ENCODE assay signal across 8 cellular contexts in the genomic region with DNA sequence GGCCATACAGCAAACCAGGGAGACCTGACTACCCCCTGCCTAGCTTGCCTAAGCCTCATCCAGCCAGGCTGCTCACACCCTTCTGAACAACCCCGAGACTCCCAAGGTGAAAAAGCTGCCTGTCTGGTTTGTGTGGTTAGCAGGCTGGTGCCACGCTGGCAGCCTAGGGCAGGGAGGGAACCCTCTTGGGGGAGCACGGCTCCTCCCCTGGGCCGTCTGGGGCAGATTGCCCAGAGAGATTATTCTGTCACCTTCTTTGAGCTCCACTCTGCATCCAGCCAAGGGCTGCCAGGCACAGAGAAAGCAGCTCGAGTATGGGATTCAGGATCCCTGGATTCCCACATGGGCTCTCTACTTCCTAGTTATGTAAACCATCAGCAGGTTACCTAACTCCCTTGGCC. TPM values are rescaled to one million over a fixed set of nuclear protein-coding genes. Genes with fewer than 3 reads are reported as not detected.
DNase-seq lines count a peak whose midpoint lies in the region; TF ChIP-seq lines count a peak whose summit lies in the region.

No MANE protein-coding gene starts in this region.

- TF ChIP-seq CTCF in esophagus muscularis mucosa (IDR thresholded peaks at IDR 0.05): no peak

- H3K4me1 ChIP-seq in esophagus muscularis mucosa: peaks cover 10 to 39% (median 21%) of the 10 kb centered on the region in 4 donors

- no peaks in the 10 kb centered on the region for H3K27me3 ChIP-seq in esophagus muscularis mucosa

- peaks cover 0 to 61% (median 42%) of the 10 kb centered on the region in 4 donors for H3K36me3 ChIP-seq in esophagus muscularis mucosa

- whole genome bisulfite sequencing in esophagus muscularis mucosa: 46% methylated on average over 3 of the region's 5 CpGs

- peak; percentile 58 for DNase-seq in activated CD8-positive, alpha-beta memory T cell treated with anti-CD3 and anti-CD28 coated beads for 24 hours
- DNase-seq in activated CD8-positive, alpha-beta memory T cell treated with anti-CD3 and anti-CD28 coated beads, Interleukin-2, amount 50 U/mL, for 48 hours: no peak
- peak; percentile 22 for DNase-seq in SW480 (ENCODE audit: low spot score)
- DNase-seq in esophagus muscularis mucosa (ENCODE audit: extremely low spot score): no peak
- peak; percentile 15 for DNase-seq in stimulated activated CD8-positive, alpha-beta memory T cell treated with anti-CD3 and anti-CD28 coated beads, Interleukin-12 subunit alpha, Interleukin-12 subunit beta, amount 100 ng/mL, for 1 hour (ENCODE audit: low read depth)
- DNase-seq in cerebellar cortex (ENCODE audit: low spot score): no peak
- no peak for DNase-seq in SKM-1 treated with dmso at 0.1 percent for 144 hours (lab: John Stamatoyannopoulos, UW; ENCODE audit: unreplicated experiment)
- no peak for DNase-seq in 8988T

- H3K27ac ChIP-seq in esophagus muscularis mucosa (replicated peaks in 1 of 4): peak overlapping the region; percentile 11 to 61 (median 52)

- H3K4me3 ChIP-seq in esophagus muscularis mucosa: no peak overlapping the region

- intact Hi-C loops in esophagus muscularis mucosa (cut with DNase I): no loop called here

- no peak for TF ChIP-seq POLR2A in esophagus muscularis mucosa (IDR thresholded peaks at IDR 0.05; ENCODE audit: low read depth)

- no peak for TF ChIP-seq EP300 in esophagus muscularis mucosa (IDR thresholded peaks at IDR 0.05)

- H3K9me3 ChIP-seq in esophagus muscularis mucosa: no peaks in the 10 kb centered on the region

RNA-seq across cellular contexts. Expression of gene TCEA3, which starts 27.5 kb away (rescaled TPM):
- 10 to 100 TPM; 16.7 to 24.1 (median 20.9) TPM for total RNA-seq in esophagus muscularis mucosa

RNA-seq across cellular contexts. Expression of gene ASAP3, which starts 32.0 kb away (rescaled TPM):
- 10 to 100 TPM; 25.3 to 32.8 (median 27.9) TPM for total RNA-seq in esophagus muscularis mucosa

Comparison
In these comparisons a context has a peak if more than half of its experiments do, and no peak if none do; other contexts are left out.
1. DNase-seq: peak in activated CD8-positive, alpha-beta memory T cell treated with anti-CD3 and anti-CD28 coated beads for 24 hours (single experiment), SW480 (single experiment) and stimulated activated CD8-positive, alpha-beta memory T cell treated with anti-CD3 and anti-CD28 coated beads, Interleukin-12 subunit alpha, Interleukin-12 subunit beta, amount 100 ng/mL, for 1 hour (single experiment); none in activated CD8-positive, alpha-beta memory T cell treated with anti-CD3 and anti-CD28 coated beads, Interleukin-2, amount 50 U/mL, for 48 hours (single experiment), esophagus muscularis mucosa (single experiment), cerebellar cortex (single experiment), SKM-1 treated with dmso at 0.1 percent for 144 hours (single experiment) and 8988T (single experiment).